ENCODE assay signal across 11 cellular contexts in genomic region chr17:4938069-4938491, GRCh38. TPM values are rescaled to one million over a fixed set of nuclear protein-coding genes. Genes with fewer than 3 reads are reported as not detected.
DNase-seq lines count a peak whose midpoint lies in the region; ATAC-seq and TF ChIP-seq lines count a peak whose summit lies in the region.
"Had no signal": no experiment of that assay in that cellular context is flagged by ENCODE, and none has a peak within 500 bp of the region (broad histone marks: within the 10 kb centered on the region; RNA-seq: fewer than 3 reads in every experiment).

No MANE protein-coding gene starts in this region.

- TF ChIP-seq CTCF in heart left ventricle (IDR thresholded peaks at IDR 0.05) (no peak), VCaP (conservative IDR thresholded peaks at IDR 0.05) (no peak)

- peak overlapping the region in 5 of 12 donors; percentile 85 to 98 (median 88) for H3K4me3 ChIP-seq in heart left ventricle

- DNase-seq in heart left ventricle (no peak), left cardiac atrium (no peak), germinal center (ENCODE audit: low spot score) (peak; percentile 4), GM03348 (ENCODE audit: low spot score) (no peak), inferior parietal cortex (ENCODE audit: extremely low spot score) (no peak)
- DNase-seq: amniotic stem cell, NCI-H748 treated with DMSO at 0.1 percent for 48 hours, T1000 had no signal

- WGBS in heart left ventricle, 4 donors, result 80 to 85% (median 82%) methylated on average over 10 to 11 of the region's 11 CpGs

- H3K27me3 Mint-ChIP-seq in stimulated activated memory B cell treated with anti-CD40 and anti-IgM and Interleukin-4, amounts not matched to agents 10 μg/mL and 1 μg/mL and 100 μg/mL, for 72 hours, result peaks cover 11% of the 10 kb centered on the region

- no peaks in the 10 kb centered on the region for H3K9me3 ChIP-seq in heart left ventricle

- intact Hi-C loops in heart left ventricle (cut with DNase I), result loop anchor here in 5 of 10 donors (5.0 to 10.0 kb wide), 5 partner anchors 34 to 59 kb away; partner anchors contain the start of genes CAMTA2 (in 3 of the 5), INCA1 (in 1 of the 5) and KIF1C (in 1 of the 5)
- intact Hi-C loops in left cardiac atrium (cut with DNase I), result no loop called here

- no peaks in the 10 kb centered on the region for H3K27me3 ChIP-seq in heart left ventricle

- peak overlapping the region; percentile 91 for H3K4me3 Mint-ChIP-seq in stimulated activated memory B cell treated with anti-CD40 and anti-IgM and Interleukin-4, amounts not matched to agents 10 μg/mL and 1 μg/mL and 100 μg/mL, for 72 hours

- peaks cover 9 to 54% (median 36%) of the 10 kb centered on the region in 12 donors for H3K4me1 ChIP-seq in heart left ventricle

- peaks cover 53% of the 10 kb centered on the region for H3K4me1 Mint-ChIP-seq in stimulated activated memory B cell treated with anti-CD40 and anti-IgM and Interleukin-4, amounts not matched to agents 10 μg/mL and 1 μg/mL and 100 μg/mL, for 72 hours

- H3K27ac Mint-ChIP-seq in stimulated activated memory B cell treated with anti-CD40 and anti-IgM and Interleukin-4, amounts not matched to agents 10 μg/mL and 1 μg/mL and 100 μg/mL, for 72 hours, result peak overlapping the region; percentile 92

- no peaks in the 10 kb centered on the region for H3K9me3 Mint-ChIP-seq in stimulated activated memory B cell treated with anti-CD40 and anti-IgM and Interleukin-4, amounts not matched to agents 10 μg/mL and 1 μg/mL and 100 μg/mL, for 72 hours

- ATAC-seq in heart left ventricle (no peak), left cardiac atrium (no peak), GM19452 (IDR thresholded peaks at IDR 0.05; ENCODE audit: unreplicated experiment) (no peak)
- ATAC-seq in stimulated activated memory B cell treated with anti-CD40 and anti-IgM and Interleukin-4, amounts not matched to agents 10 μg/mL and 1 μg/mL and 100 μg/mL, for 72 hours, result no peak

- H3K27ac ChIP-seq in heart left ventricle (peak overlapping the region in 9 of 12 donors; percentile 91 to 99 (median 97)), VCaP (peak overlapping the region; percentile 88; the same call in 1 of the 2 replicates)

- peaks cover 0 to 49% (median 34%) of the 10 kb centered on the region in 9 donors for H3K36me3 ChIP-seq in heart left ventricle

- peaks cover 43% of the 10 kb centered on the region for H3K36me3 Mint-ChIP-seq in stimulated activated memory B cell treated with anti-CD40 and anti-IgM and Interleukin-4, amounts not matched to agents 10 μg/mL and 1 μg/mL and 100 μg/mL, for 72 hours

- no peak for TF ChIP-seq POLR2A in heart left ventricle (IDR thresholded peaks at IDR 0.05)

RNA-seq across cellular contexts. Expression of gene SLC25A11, which starts 1.8 kb away (rescaled TPM):
- total RNA-seq in heart left ventricle (100 to 1,000 TPM; 146 to 282 (median 204) TPM), left cardiac atrium (100 to 1,000 TPM; 166 to 175 TPM)
- polyA plus RNA-seq in heart left ventricle, result 100 to 1,000 TPM; 136 to 168 TPM

RNA-seq across cellular contexts. Expression of gene RNF167, which starts 2.0 kb away (rescaled TPM):
- total RNA-seq in heart left ventricle, result 100 to 1,000 TPM in 1 of 9 donors, 10 to 100 TPM in 8; 50.7 to 111 (median 79.6) TPM
- 100 to 1,000 TPM; 134 to 152 TPM for polyA plus RNA-seq in heart left ventricle
- total RNA-seq in left cardiac atrium, result 10 to 100 TPM; 76.2 to 95.6 TPM

RNA-seq across cellular contexts. Expression of gene GP1BA, which starts 6.0 kb away (rescaled TPM):
- total RNA-seq in heart left ventricle (under 1 TPM in 3 of 9 donors, not detected in 6; 0.20 to 0.35 (median 0.25) TPM), left cardiac atrium (under 1 TPM; 0.13 to 0.15 TPM)
- under 1 TPM; 0.06 to 0.19 TPM for polyA plus RNA-seq in heart left ventricle

RNA-seq across cellular contexts. Expression of gene PFN1, which starts 10.2 kb away (rescaled TPM):
- total RNA-seq in heart left ventricle, result 100 to 1,000 TPM; 145 to 608 (median 234) TPM
- 100 to 1,000 TPM; 177 to 982 TPM for polyA plus RNA-seq in heart left ventricle
- total RNA-seq in left cardiac atrium, result 100 to 1,000 TPM; 254 to 303 TPM

RNA-seq across cellular contexts. Expression of gene ENO3, which starts 12.8 kb away (rescaled TPM):
- total RNA-seq in heart left ventricle (1,000 to 10,000 TPM in 2 of 9 donors, 100 to 1,000 TPM in 7; 383 to 1,354 (median 668) TPM), left cardiac atrium (100 to 1,000 TPM; 149 to 228 TPM)
- polyA plus RNA-seq in heart left ventricle, result 1,000 to 10,000 TPM in 1 of 2 donors, 100 to 1,000 TPM in 1; 253 to 1,459 TPM
